36 cellular contexts compared by ENCODE assay signal in the genomic region with DNA sequence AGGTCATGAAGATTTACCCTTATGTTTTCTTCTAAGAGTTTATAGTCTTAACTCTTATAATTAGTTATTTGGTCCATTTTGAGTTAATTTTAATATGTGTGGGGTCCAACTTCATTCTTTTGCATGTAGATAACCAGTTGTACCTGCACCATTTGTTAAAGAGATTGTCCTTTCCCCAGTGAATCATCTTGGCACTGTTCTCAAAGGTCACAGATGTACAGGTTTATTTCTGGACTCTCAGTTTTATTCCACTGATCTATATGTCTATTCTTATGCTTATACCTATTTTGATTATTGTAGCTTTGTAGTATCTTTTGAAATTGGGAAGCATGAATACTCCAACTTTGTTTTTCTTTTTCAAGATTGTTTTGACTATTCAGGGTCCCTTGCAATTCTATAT.
"Had no signal": no experiment of that assay in that cellular context is flagged by ENCODE, and none has a peak within 500 bp of the region (broad histone marks: within the 10 kb centered on the region; RNA-seq: fewer than 3 reads in every experiment).

No MANE protein-coding gene starts in this region.

- H3K36me3 ChIP-seq: ascending aorta, brain microvascular endothelial cell, breast epithelium, cardiac muscle cell had no signal

- DNase-seq: activated effector memory CD4-positive, alpha-beta T cell treated with anti-CD3 and anti-CD28 coated beads, Interleukin-2, amount 50 U/mL, for 16 hours; activated effector memory CD4-positive, alpha-beta T cell treated with Interleukin-2 at 50 U/mL for 16 hours; activated gamma-delta T cell; activated gamma-delta T cell treated with Interleukin-2 at 50 U/mL for 16 hours; activated naive CD4-positive, alpha-beta T cell treated with anti-CD3 and anti-CD28 coated beads for 36 hours; activated naive CD4-positive, alpha-beta T cell treated with anti-CD3 and anti-CD28 coated beads, Interleukin-2, amount 10 ng/mL, durations not matched to agents 7 days and 5 days; activated naive CD4-positive, alpha-beta T cell treated with anti-CD3 and anti-CD28 coated beads, Interleukin-2, amount 50 U/mL, for 16 hours; activated naive CD4-positive, alpha-beta T cell treated with Interleukin-2 at 50 U/mL for 16 hours; activated naive CD8-positive, alpha-beta T cell treated with anti-CD3 and anti-CD28 coated beads for 36 hours; activated naive CD8-positive, alpha-beta T cell treated with anti-CD3 and anti-CD28 coated beads, Interleukin-2, amount 10 ng/mL, durations not matched to agents 7 days and 5 days; activated naive CD8-positive, alpha-beta T cell treated with anti-CD3 and anti-CD28 coated beads, Interleukin-2, amount 50 U/mL, for 24 hours; activated T-cell treated with anti-CD3 and anti-CD28 coated beads for 4 hours; activated T-cell treated with anti-CD3 and anti-CD28 coated beads, Interleukin-2, amount 50 U/mL, for 1 hour; activated T-cell treated with anti-CD3 and anti-CD28 coated beads, Interleukin-2, amount 50 U/mL, for 24 hours; activated T-cell treated with anti-CD3 and anti-CD28 coated beads, Interleukin-2, amount 50 U/mL, for 4 hours; activated T-cell treated with anti-CD3 and anti-CD28 coated beads, Interleukin-2, amount 50 U/mL, for 48 hours; activated T-cell treated with anti-CD3 and anti-CD28 coated beads, Interleukin-2, amount 50 U/mL, for 72 hours; amniotic stem cell; amygdala; anterior cingulate cortex; aorta; body of pancreas; brain microvascular endothelial cell; central memory CD4-positive, alpha-beta T cell; cerebellar nuclear complex had no signal

- H3K9me3 Mint-ChIP-seq: activated naive CD4-positive, alpha-beta T cell treated with anti-CD3 and anti-CD28 coated beads for 36 hours; activated naive CD4-positive, alpha-beta T cell treated with anti-CD3 and anti-CD28 coated beads, Interleukin-2, amount 10 ng/mL, durations not matched to agents 7 days and 5 days; activated naive CD4-positive, alpha-beta T cell treated with anti-CD3 and anti-CD28 coated beads, Interleukin-2, amount 50 U/mL, for 24 hours; activated naive CD4-positive, alpha-beta T cell treated with anti-CD3 and anti-CD28 coated beads, Interleukin-2, amount 50 U/mL, for 72 hours; activated naive CD8-positive, alpha-beta T cell treated with anti-CD3 and anti-CD28 coated beads for 36 hours; activated naive CD8-positive, alpha-beta T cell treated with anti-CD3 and anti-CD28 coated beads, Interleukin-2, amount 10 ng/mL, durations not matched to agents 7 days and 5 days; activated naive CD8-positive, alpha-beta T cell treated with anti-CD3 and anti-CD28 coated beads, Interleukin-2, amount 50 U/mL, for 24 hours; activated T-cell treated with anti-CD3 and anti-CD28 coated beads, Interleukin-2, amount 50 U/mL, for 24 hours; activated T-cell treated with anti-CD3 and anti-CD28 coated beads, Interleukin-2, amount 50 U/mL, for 4 hours; activated T-cell treated with anti-CD3 and anti-CD28 coated beads, Interleukin-2, amount 50 U/mL, for 72 hours; activated T-helper 1 cell treated with anti-CD3 and anti-CD28 coated beads, Interleukin-12 subunit alpha, Interleukin-12 subunit beta, Interleukin-2, Interleukin-4 antibody, amounts not matched to agents 30 ng/mL and 10 ng/mL and 1 ng/mL, durations not matched to agents 14 hours and 24 hours and 36 hours; activated T-helper 17 cell treated with anti-CD3 and anti-CD28 coated beads, Interleukin-2, amount 50 U/mL, for 72 hours; activated T-helper 2 cell treated with anti-CD3 and anti-CD28 coated beads, Interferon-gamma antibody, Interleukin-2, Interleukin-4, amounts not matched to agents 10 μg/mL and 5 μg/mL and 100 μg/mL, durations not matched to agents 14 hours and 24 hours and 36 hours; brain; central memory CD8-positive, alpha-beta T cell had no signal

- H3K27ac Mint-ChIP-seq: activated naive CD4-positive, alpha-beta T cell treated with anti-CD3 and anti-CD28 coated beads for 36 hours; activated naive CD4-positive, alpha-beta T cell treated with anti-CD3 and anti-CD28 coated beads, Interleukin-2, amount 10 ng/mL, durations not matched to agents 7 days and 5 days; activated naive CD4-positive, alpha-beta T cell treated with anti-CD3 and anti-CD28 coated beads, Interleukin-2, amount 50 U/mL, for 24 hours; activated naive CD4-positive, alpha-beta T cell treated with anti-CD3 and anti-CD28 coated beads, Interleukin-2, amount 50 U/mL, for 72 hours; activated naive CD8-positive, alpha-beta T cell; activated naive CD8-positive, alpha-beta T cell treated with anti-CD3 and anti-CD28 coated beads for 36 hours; activated naive CD8-positive, alpha-beta T cell treated with anti-CD3 and anti-CD28 coated beads, Interleukin-2, amount 10 ng/mL, durations not matched to agents 7 days and 5 days; activated naive CD8-positive, alpha-beta T cell treated with anti-CD3 and anti-CD28 coated beads, Interleukin-2, amount 50 U/mL, for 24 hours; activated T-cell treated with anti-CD3 and anti-CD28 coated beads, Interleukin-2, amount 50 U/mL, for 24 hours; activated T-cell treated with anti-CD3 and anti-CD28 coated beads, Interleukin-2, amount 50 U/mL, for 72 hours; activated T-helper 1 cell treated with anti-CD3 and anti-CD28 coated beads, Interleukin-12 subunit alpha, Interleukin-12 subunit beta, Interleukin-2, Interleukin-4 antibody, amounts not matched to agents 30 ng/mL and 10 ng/mL and 1 ng/mL, durations not matched to agents 14 hours and 24 hours and 36 hours; activated T-helper 17 cell treated with anti-CD3 and anti-CD28 coated beads, Interleukin-2, amount 50 U/mL, for 72 hours; activated T-helper 2 cell treated with anti-CD3 and anti-CD28 coated beads, Interferon-gamma antibody, Interleukin-2, Interleukin-4, amounts not matched to agents 10 μg/mL and 5 μg/mL and 100 μg/mL, durations not matched to agents 14 hours and 24 hours and 36 hours had no signal

- H3K4me3 Mint-ChIP-seq: activated naive CD4-positive, alpha-beta T cell treated with anti-CD3 and anti-CD28 coated beads for 36 hours; activated naive CD4-positive, alpha-beta T cell treated with anti-CD3 and anti-CD28 coated beads, Interleukin-2, amount 10 ng/mL, durations not matched to agents 7 days and 5 days; activated naive CD4-positive, alpha-beta T cell treated with anti-CD3 and anti-CD28 coated beads, Interleukin-2, amount 50 U/mL, for 24 hours; activated naive CD8-positive, alpha-beta T cell; activated naive CD8-positive, alpha-beta T cell treated with anti-CD3 and anti-CD28 coated beads for 36 hours; activated naive CD8-positive, alpha-beta T cell treated with anti-CD3 and anti-CD28 coated beads, Interleukin-2, amount 10 ng/mL, durations not matched to agents 7 days and 5 days; activated naive CD8-positive, alpha-beta T cell treated with anti-CD3 and anti-CD28 coated beads, Interleukin-2, amount 50 U/mL, for 24 hours; activated T-cell treated with anti-CD3 and anti-CD28 coated beads, Interleukin-2, amount 50 U/mL, for 24 hours; activated T-cell treated with anti-CD3 and anti-CD28 coated beads, Interleukin-2, amount 50 U/mL, for 4 hours; activated T-cell treated with anti-CD3 and anti-CD28 coated beads, Interleukin-2, amount 50 U/mL, for 72 hours; activated T-helper 1 cell treated with anti-CD3 and anti-CD28 coated beads, Interleukin-12 subunit alpha, Interleukin-12 subunit beta, Interleukin-2, Interleukin-4 antibody, amounts not matched to agents 30 ng/mL and 10 ng/mL and 1 ng/mL, durations not matched to agents 14 hours and 24 hours and 36 hours; activated T-helper 17 cell treated with anti-CD3 and anti-CD28 coated beads, Interleukin-2, amount 50 U/mL, for 72 hours; central memory CD8-positive, alpha-beta T cell had no signal

- H3K36me3 Mint-ChIP-seq: activated naive CD4-positive, alpha-beta T cell treated with anti-CD3 and anti-CD28 coated beads, Interleukin-2, amount 10 ng/mL, durations not matched to agents 7 days and 5 days; activated naive CD4-positive, alpha-beta T cell treated with anti-CD3 and anti-CD28 coated beads, Interleukin-2, amount 50 U/mL, for 72 hours had no signal

- ATAC-seq: activated naive CD4-positive, alpha-beta T cell treated with anti-CD3 and anti-CD28 coated beads, Interleukin-2, amount 50 U/mL, for 72 hours; activated naive CD8-positive, alpha-beta T cell treated with anti-CD3 and anti-CD28 coated beads, Interleukin-2, amount 50 U/mL, for 24 hours; activated T-cell treated with anti-CD3 and anti-CD28 coated beads, Interleukin-2, amount 50 U/mL, for 4 hours; activated T-cell treated with anti-CD3 and anti-CD28 coated beads, Interleukin-2, amount 50 U/mL, for 72 hours; activated T-helper 17 cell treated with anti-CD3 and anti-CD28 coated beads, Interleukin-2, amount 50 U/mL, for 72 hours; body of pancreas had no signal

- H3K9me3 ChIP-seq: ascending aorta, body of pancreas, breast epithelium had no signal

- H3K27me3 Mint-ChIP-seq: activated naive CD4-positive, alpha-beta T cell treated with anti-CD3 and anti-CD28 coated beads, Interleukin-2, amount 10 ng/mL, durations not matched to agents 7 days and 5 days; activated naive CD4-positive, alpha-beta T cell treated with anti-CD3 and anti-CD28 coated beads, Interleukin-2, amount 50 U/mL, for 24 hours; activated naive CD8-positive, alpha-beta T cell; activated naive CD8-positive, alpha-beta T cell treated with anti-CD3 and anti-CD28 coated beads for 36 hours; activated naive CD8-positive, alpha-beta T cell treated with anti-CD3 and anti-CD28 coated beads, Interleukin-2, amount 10 ng/mL, durations not matched to agents 7 days and 5 days; activated naive CD8-positive, alpha-beta T cell treated with anti-CD3 and anti-CD28 coated beads, Interleukin-2, amount 50 U/mL, for 24 hours; activated T-cell treated with anti-CD3 and anti-CD28 coated beads, Interleukin-2, amount 50 U/mL, for 24 hours; activated T-helper 17 cell treated with anti-CD3 and anti-CD28 coated beads, Interleukin-2, amount 50 U/mL, for 72 hours; central memory CD8-positive, alpha-beta T cell had no signal

- H3K4me1 ChIP-seq: breast epithelium had no signal

- H3K27ac ChIP-seq: ascending aorta, body of pancreas, brain microvascular endothelial cell, cardiac muscle cell had no signal

- H3K4me1 Mint-ChIP-seq: activated naive CD4-positive, alpha-beta T cell treated with anti-CD3 and anti-CD28 coated beads, Interleukin-2, amount 10 ng/mL, durations not matched to agents 7 days and 5 days; activated naive CD4-positive, alpha-beta T cell treated with anti-CD3 and anti-CD28 coated beads, Interleukin-2, amount 50 U/mL, for 24 hours; activated naive CD8-positive, alpha-beta T cell treated with anti-CD3 and anti-CD28 coated beads, Interleukin-2, amount 50 U/mL, for 24 hours; activated T-helper 17 cell treated with anti-CD3 and anti-CD28 coated beads, Interleukin-2, amount 50 U/mL, for 72 hours; central memory CD8-positive, alpha-beta T cell had no signal

- H3K4me3 ChIP-seq: ascending aorta, body of pancreas, breast epithelium, cardiac muscle cell had no signal

- H3K27me3 ChIP-seq: ascending aorta, body of pancreas, brain microvascular endothelial cell, breast epithelium, cardiac muscle cell had no signal
